In the genomic region with DNA sequence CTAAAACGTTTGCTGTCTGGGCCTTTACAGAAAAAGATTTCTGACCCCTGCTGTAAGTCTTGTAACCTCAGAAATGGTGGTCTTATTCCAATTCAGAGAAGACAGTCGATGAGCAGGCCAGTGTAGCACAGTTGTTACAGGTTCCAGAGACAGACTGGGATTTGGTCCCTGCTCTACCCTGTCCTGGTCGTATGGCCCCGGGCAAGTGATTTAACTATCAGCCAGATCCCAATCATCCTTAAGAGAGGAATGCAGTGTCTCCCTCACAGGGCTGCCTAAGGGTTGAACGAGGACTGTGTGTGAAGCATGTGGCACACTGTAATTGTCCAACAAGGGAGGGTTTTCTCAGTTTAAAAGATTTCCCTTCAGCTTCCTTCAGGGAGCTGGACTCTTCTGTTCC, we compare ENCODE assay signal across 36 cellular contexts.
"Had no signal": no experiment of that assay in that cellular context is flagged by ENCODE, and none has a peak within 500 bp of the region (broad histone marks: within the 10 kb centered on the region; RNA-seq: fewer than 3 reads in every experiment).

No MANE protein-coding gene starts in this region.

- H3K4me1 Mint-ChIP-seq: activated B cell treated with CpG ODN at 0.5 μM for 24 hours; activated CD8-positive, alpha-beta memory T cell treated with anti-CD3 and anti-CD28 coated beads, Interleukin-2, amount 10 ng/mL, durations not matched to agents 7 days and 5 days had no signal

- DNase-seq: activated B cell treated with CpG ODN at 0.5 μM for 24 hours; activated CD4-positive, alpha-beta memory T cell treated with anti-CD3 and anti-CD28 coated beads for 36 hours; activated CD4-positive, alpha-beta T cell treated with anti-CD3 and anti-CD28 coated beads for 4 hours; activated CD4-positive, alpha-beta T cell treated with anti-CD3 and anti-CD28 coated beads, Interleukin-2, amount 50 U/mL, for 1 hour; activated CD4-positive, CD25-positive, alpha-beta regulatory T cell treated with anti-CD3 and anti-CD28 coated beads, Interleukin-2, amount 50 U/mL, for 72 hours; activated CD8-positive, alpha-beta memory T cell treated with anti-CD3 and anti-CD28 coated beads, Interleukin-2, amount 10 ng/mL, durations not matched to agents 7 days and 5 days; activated effector memory CD4-positive, alpha-beta T cell treated with anti-CD3 and anti-CD28 coated beads, Interleukin-2, amount 50 U/mL, for 16 hours; activated naive CD4-positive, alpha-beta T cell; activated naive CD4-positive, alpha-beta T cell treated with anti-CD3 and anti-CD28 coated beads, Interleukin-2, amount 50 U/mL, for 16 hours; activated naive CD8-positive, alpha-beta T cell treated with anti-CD3 and anti-CD28 coated beads for 36 hours; activated T-cell treated with anti-CD3 and anti-CD28 coated beads, Interleukin-2, amount 50 U/mL, for 1 hour; activated T-cell treated with anti-CD3 and anti-CD28 coated beads, Interleukin-2, amount 50 U/mL, for 72 hours; amniotic stem cell; aorta; brain microvascular endothelial cell; central memory CD4-positive, alpha-beta T cell; Kasumi-1; KG1; MG63; NCI-H1092 treated with DMSO at 0.1 percent for 48 hours; NCI-H1417; NCI-H146; NCI-H187; NCI-H2029 treated with DMSO at 0.1 percent for 48 hours; NCI-H2107; NCI-H2171; NCI-H510A; NCI-H526; NCI-H748 treated with DMSO at 0.1 percent for 48 hours; NK-92 treated with Interleukin-12 subunit alpha and Interleukin-12 subunit beta, amount 100 ng/mL, for 24 hours; PC-3; Peyer's patch; RPMI8226; T-helper 17 cell; T-helper 9 cell had no signal

- H3K9me3 Mint-ChIP-seq: activated B cell treated with CpG ODN at 0.5 μM for 24 hours; activated CD4-positive, alpha-beta memory T cell treated with anti-CD3 and anti-CD28 coated beads for 36 hours; activated naive CD8-positive, alpha-beta T cell treated with anti-CD3 and anti-CD28 coated beads for 36 hours; activated T-cell treated with anti-CD3 and anti-CD28 coated beads, Interleukin-2, amount 50 U/mL, for 72 hours; activated T-helper 17 cell treated with anti-CD3 and anti-CD28 coated beads, Interleukin-2, amount 50 U/mL, for 72 hours had no signal

- H3K27ac Mint-ChIP-seq: activated B cell treated with CpG ODN at 0.5 μM for 24 hours; activated CD4-positive, alpha-beta memory T cell treated with anti-CD3 and anti-CD28 coated beads for 36 hours; activated CD8-positive, alpha-beta memory T cell treated with anti-CD3 and anti-CD28 coated beads, Interleukin-2, amount 10 ng/mL, durations not matched to agents 7 days and 5 days; activated naive CD8-positive, alpha-beta T cell treated with anti-CD3 and anti-CD28 coated beads for 36 hours; activated T-cell treated with anti-CD3 and anti-CD28 coated beads, Interleukin-2, amount 50 U/mL, for 72 hours; activated T-helper 17 cell treated with anti-CD3 and anti-CD28 coated beads, Interleukin-2, amount 50 U/mL, for 72 hours; T-helper 17 cell had no signal

- H3K4me3 Mint-ChIP-seq: activated B cell treated with CpG ODN at 0.5 μM for 24 hours; activated CD4-positive, alpha-beta memory T cell treated with anti-CD3 and anti-CD28 coated beads for 36 hours; activated CD8-positive, alpha-beta memory T cell treated with anti-CD3 and anti-CD28 coated beads, Interleukin-2, amount 10 ng/mL, durations not matched to agents 7 days and 5 days; activated naive CD8-positive, alpha-beta T cell treated with anti-CD3 and anti-CD28 coated beads for 36 hours; activated T-cell treated with anti-CD3 and anti-CD28 coated beads, Interleukin-2, amount 50 U/mL, for 72 hours; activated T-helper 17 cell treated with anti-CD3 and anti-CD28 coated beads, Interleukin-2, amount 50 U/mL, for 72 hours; T-helper 17 cell had no signal

- H3K27me3 Mint-ChIP-seq: activated B cell treated with CpG ODN at 0.5 μM for 24 hours; activated CD4-positive, alpha-beta memory T cell treated with anti-CD3 and anti-CD28 coated beads for 36 hours; activated CD8-positive, alpha-beta memory T cell treated with anti-CD3 and anti-CD28 coated beads, Interleukin-2, amount 10 ng/mL, durations not matched to agents 7 days and 5 days; activated naive CD8-positive, alpha-beta T cell treated with anti-CD3 and anti-CD28 coated beads for 36 hours; activated T-helper 17 cell treated with anti-CD3 and anti-CD28 coated beads, Interleukin-2, amount 50 U/mL, for 72 hours; T-helper 17 cell had no signal
